13 cellular contexts compared by ENCODE assay signal in the genomic region with DNA sequence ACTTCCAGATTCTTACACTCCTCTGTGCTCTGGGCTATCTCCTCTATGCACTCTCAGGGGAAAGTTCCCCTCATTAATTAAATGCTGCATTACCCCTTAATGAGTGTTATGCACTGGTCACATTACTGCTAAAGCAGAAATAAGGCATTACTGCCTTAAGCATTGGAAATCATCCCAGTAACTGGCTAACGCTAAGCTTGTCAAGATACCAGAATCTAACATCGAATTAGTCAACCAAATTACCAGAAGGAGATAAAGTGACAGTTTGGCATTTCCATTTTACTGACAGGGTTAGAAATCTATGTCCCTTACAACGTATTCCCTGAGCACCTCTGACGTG.
A peak's percentile ranks its signal among the peaks of the same experiment; 100 is the strongest.
DNase-seq lines count a peak whose midpoint lies in the region; ATAC-seq and TF ChIP-seq lines count a peak whose summit lies in the region.
"Had no signal": no experiment of that assay in that cellular context is flagged by ENCODE, and none has a peak within 500 bp of the region (broad histone marks: within the 10 kb centered on the region; RNA-seq: fewer than 3 reads in every experiment).

No MANE protein-coding gene starts in this region.

- no peak overlapping the region for H3K4me3 ChIP-seq in ACC112 (ENCODE audit: low read depth, low read length)
- H3K4me3 ChIP-seq in CD8-positive, alpha-beta memory T cell (ENCODE audit: low read length): peak overlapping the region; percentile 10
- H3K4me3 ChIP-seq: colonic mucosa, upper lobe of right lung had no signal

- no peak for DNase-seq in CD8-positive, alpha-beta memory T cell
- DNase-seq in activated T-helper 1 cell treated with anti-CD3 and anti-CD28 coated beads, Interleukin-12 subunit alpha, Interleukin-12 subunit beta, Interleukin-2, Interleukin-4 antibody, amounts not matched to agents 30 ng/mL and 10 ng/mL and 1 ng/mL, durations not matched to agents 14 hours and 24 hours and 36 hours (ENCODE audit: low spot score): no peak
- peak; percentile 12 for DNase-seq in fibroblast of peridontal ligament (ENCODE audit: extremely low read depth)
- DNase-seq in nephron progenitor cell: no peak
- DNase-seq in chondrocyte (ENCODE audit: low spot score): no peak
- no peak for DNase-seq in HT-29 (ENCODE audit: low spot score)
- DNase-seq: colonic mucosa, NCI-H2029 treated with DMSO at 0.1 percent for 48 hours, upper lobe of right lung had no signal

- no peaks in the 10 kb centered on the region for H3K79me2 ChIP-seq in ACC112 (ENCODE audit: control insufficient read depth, insufficient read depth, low read length, unreplicated experiment)

- H3K27me3 ChIP-seq in ACC112 (ENCODE audit: insufficient read depth, low read length): no peaks in the 10 kb centered on the region; the same call in 1 of the 2 replicates
- H3K27me3 ChIP-seq in CD8-positive, alpha-beta memory T cell (ENCODE audit: insufficient read depth, low read length, poor library complexity, severe bottlenecking): no peaks in the 10 kb centered on the region
- H3K27me3 ChIP-seq: colonic mucosa, upper lobe of right lung had no signal

- H3K36me3 ChIP-seq in ACC112 (ENCODE audit: insufficient read depth, low read length): no peaks in the 10 kb centered on the region
- H3K36me3 ChIP-seq in CD8-positive, alpha-beta memory T cell (ENCODE audit: insufficient read depth, low read length): no peaks in the 10 kb centered on the region
- H3K36me3 ChIP-seq: colonic mucosa, upper lobe of right lung had no signal

- H2AFZ ChIP-seq in ACC112 (ENCODE audit: low read length, unreplicated experiment): peak overlapping the region; percentile 43

- no peaks in the 10 kb centered on the region for H3K9me3 ChIP-seq in CD8-positive, alpha-beta memory T cell (ENCODE audit: low read length)
- H3K9me3 ChIP-seq: colonic mucosa, upper lobe of right lung had no signal

- H3K4me1 Mint-ChIP-seq in CD8-positive, alpha-beta memory T cell: peaks cover 18 to 42% (median 33%) of the 10 kb centered on the region in 3 donors
- H3K4me1 Mint-ChIP-seq in activated T-helper 1 cell treated with anti-CD3 and anti-CD28 coated beads, Interleukin-12 subunit alpha, Interleukin-12 subunit beta, Interleukin-2, Interleukin-4 antibody, amounts not matched to agents 30 ng/mL and 10 ng/mL and 1 ng/mL, durations not matched to agents 14 hours and 24 hours and 36 hours (ENCODE audit: low read depth): peaks cover 38% of the 10 kb centered on the region
- peaks cover 31% of the 10 kb centered on the region for H3K4me1 Mint-ChIP-seq in nephron progenitor cell
- peaks cover 7% of the 10 kb centered on the region for H3K4me1 Mint-ChIP-seq in chondrocyte (ENCODE audit: low read depth)

- intact Hi-C loops in activated T-helper 1 cell treated with anti-CD3 and anti-CD28 coated beads, Interleukin-12 subunit alpha, Interleukin-12 subunit beta, Interleukin-2, Interleukin-4 antibody, amounts not matched to agents 30 ng/mL and 10 ng/mL and 1 ng/mL, durations not matched to agents 14 hours and 24 hours and 36 hours (cut with micrococcal nuclease): loop anchor here (1.0 to 5.0 kb wide), 3 partner anchors 114 to 1038 kb away; a partner anchor contains a TSS

- CTCF ChIA-PET in CD8-positive, alpha-beta memory T cell (lab: Charles Lee): interaction anchor here (0.8 to 2.1 kb wide), 15 partner anchors 10 to 415 kb away, joined by 3 to 18 read pairs (median 4); a partner anchor contains a TSS

- POLR2A ChIA-PET in CD8-positive, alpha-beta memory T cell (lab: Charles Lee): interaction anchor here (0.9 to 1.0 kb wide), 2 partner anchors 17 to 117 kb away, joined by 3 to 5 read pairs; a partner anchor contains a TSS

- H3K36me3 Mint-ChIP-seq in CD8-positive, alpha-beta memory T cell: no peaks in the 10 kb centered on the region
- no peaks in the 10 kb centered on the region for H3K36me3 Mint-ChIP-seq in activated T-helper 1 cell treated with anti-CD3 and anti-CD28 coated beads, Interleukin-12 subunit alpha, Interleukin-12 subunit beta, Interleukin-2, Interleukin-4 antibody, amounts not matched to agents 30 ng/mL and 10 ng/mL and 1 ng/mL, durations not matched to agents 14 hours and 24 hours and 36 hours (ENCODE audit: low read depth)
- peaks cover 4% of the 10 kb centered on the region for H3K36me3 Mint-ChIP-seq in nephron progenitor cell (ENCODE audit: low read depth)
- no peaks in the 10 kb centered on the region for H3K36me3 Mint-ChIP-seq in chondrocyte (ENCODE audit: low read depth)
- H3K36me3 Mint-ChIP-seq: CD14-positive monocyte had no signal

- H3K27me3 Mint-ChIP-seq in CD8-positive, alpha-beta memory T cell: peaks cover 12 to 16% of the 10 kb centered on the region in 2 donors
- H3K27me3 Mint-ChIP-seq in activated T-helper 1 cell treated with anti-CD3 and anti-CD28 coated beads, Interleukin-12 subunit alpha, Interleukin-12 subunit beta, Interleukin-2, Interleukin-4 antibody, amounts not matched to agents 30 ng/mL and 10 ng/mL and 1 ng/mL, durations not matched to agents 14 hours and 24 hours and 36 hours (ENCODE audit: insufficient read depth): peaks cover 2% of the 10 kb centered on the region
- H3K27me3 Mint-ChIP-seq in nephron progenitor cell (ENCODE audit: low read depth, poor library complexity) (no peaks in the 10 kb centered on the region), chondrocyte (ENCODE audit: low read depth) (no peaks in the 10 kb centered on the region)

- peak overlapping the region; percentile 21 to 87 (median 72) for H3K4me3 Mint-ChIP-seq in CD8-positive, alpha-beta memory T cell
- peak overlapping the region; percentile 50 for H3K4me3 Mint-ChIP-seq in activated T-helper 1 cell treated with anti-CD3 and anti-CD28 coated beads, Interleukin-12 subunit alpha, Interleukin-12 subunit beta, Interleukin-2, Interleukin-4 antibody, amounts not matched to agents 30 ng/mL and 10 ng/mL and 1 ng/mL, durations not matched to agents 14 hours and 24 hours and 36 hours
- H3K4me3 Mint-ChIP-seq in nephron progenitor cell (no peak overlapping the region), chondrocyte (ENCODE audit: unreplicated experiment) (no peak overlapping the region)

- ATAC-seq in HG02973 (IDR thresholded peaks at IDR 0.05; ENCODE audit: unreplicated experiment): no peak
- ATAC-seq: Panc1 had no signal

- peaks cover 9% of the 10 kb centered on the region for H3K4me1 ChIP-seq in ACC112 (ENCODE audit: control insufficient read depth, insufficient read depth, low read length, unreplicated experiment)
- peaks cover 20% of the 10 kb centered on the region for H3K4me1 ChIP-seq in CD8-positive, alpha-beta memory T cell (ENCODE audit: insufficient read depth, low read length)
- H3K4me1 ChIP-seq: colonic mucosa, upper lobe of right lung had no signal

- H3K9me3 Mint-ChIP-seq in CD8-positive, alpha-beta memory T cell: no peaks in the 10 kb centered on the region
- H3K9me3 Mint-ChIP-seq in activated T-helper 1 cell treated with anti-CD3 and anti-CD28 coated beads, Interleukin-12 subunit alpha, Interleukin-12 subunit beta, Interleukin-2, Interleukin-4 antibody, amounts not matched to agents 30 ng/mL and 10 ng/mL and 1 ng/mL, durations not matched to agents 14 hours and 24 hours and 36 hours: no peaks in the 10 kb centered on the region
- H3K9me3 Mint-ChIP-seq in nephron progenitor cell (peaks cover 32% of the 10 kb centered on the region), chondrocyte (ENCODE audit: low read depth) (peaks cover 3% of the 10 kb centered on the region)
- H3K9me3 Mint-ChIP-seq: CD14-positive monocyte had no signal

- no peak for TF ChIP-seq CTCF in nephron progenitor cell (IDR thresholded peaks at IDR 0.05)
- no peak for TF ChIP-seq CTCF in chondrocyte (IDR thresholded peaks at IDR 0.05)

- no peak overlapping the region for H3K27ac ChIP-seq in ACC112 (ENCODE audit: low read depth, low read length)
- H3K27ac ChIP-seq in CD8-positive, alpha-beta memory T cell (ENCODE audit: low read depth, low read length): no peak overlapping the region
- H3K27ac ChIP-seq: colonic mucosa, upper lobe of right lung had no signal

- peak overlapping the region in 6 of 8 donors; percentile 26 to 83 (median 66) for H3K27ac Mint-ChIP-seq in CD8-positive, alpha-beta memory T cell
- peak overlapping the region; percentile 42 for H3K27ac Mint-ChIP-seq in activated T-helper 1 cell treated with anti-CD3 and anti-CD28 coated beads, Interleukin-12 subunit alpha, Interleukin-12 subunit beta, Interleukin-2, Interleukin-4 antibody, amounts not matched to agents 30 ng/mL and 10 ng/mL and 1 ng/mL, durations not matched to agents 14 hours and 24 hours and 36 hours
- H3K27ac Mint-ChIP-seq in nephron progenitor cell (no peak overlapping the region), chondrocyte (ENCODE audit: unreplicated experiment) (no peak overlapping the region)
- H3K27ac Mint-ChIP-seq: CD14-positive monocyte had no signal

Comparison
In these comparisons a context has a peak if more than half of its experiments do, and no peak if none do; other contexts are left out.
1. H3K27ac Mint-ChIP-seq: peak in CD8-positive, alpha-beta memory T cell (6 of 8) and activated T-helper 1 cell treated with anti-CD3 and anti-CD28 coated beads, Interleukin-12 subunit alpha, Interleukin-12 subunit beta, Interleukin-2, Interleukin-4 antibody, amounts not matched to agents 30 ng/mL and 10 ng/mL and 1 ng/mL, durations not matched to agents 14 hours and 24 hours and 36 hours (single experiment); none in nephron progenitor cell (single experiment) and chondrocyte (single experiment).
2. H3K4me3 Mint-ChIP-seq: peak in CD8-positive, alpha-beta memory T cell (7 of 7) and activated T-helper 1 cell treated with anti-CD3 and anti-CD28 coated beads, Interleukin-12 subunit alpha, Interleukin-12 subunit beta, Interleukin-2, Interleukin-4 antibody, amounts not matched to agents 30 ng/mL and 10 ng/mL and 1 ng/mL, durations not matched to agents 14 hours and 24 hours and 36 hours (single experiment); none in nephron progenitor cell (single experiment) and chondrocyte (single experiment).